11 cellular contexts compared by ENCODE assay signal in genomic region chr6:109092074-109092473, GRCh38. TPM values are rescaled to one million over a fixed set of nuclear protein-coding genes. Genes with fewer than 3 reads are reported as not detected.
DNase-seq lines count a peak whose midpoint lies in the region; ATAC-seq, FAIRE-seq and TF ChIP-seq lines count a peak whose summit lies in the region.
"Had no signal": no experiment of that assay in that cellular context is flagged by ENCODE, and none has a peak within 500 bp of the region (broad histone marks: within the 10 kb centered on the region; RNA-seq: fewer than 3 reads in every experiment).

No MANE protein-coding gene starts in this region.

- FAIRE-seq in A549 (lab: Jason Lieb, UNC), result no peak
- FAIRE-seq: endometrium had no signal

- peaks cover 22% of the 10 kb centered on the region for H3K4me1 ChIP-seq in A549
- peaks cover 10% of the 10 kb centered on the region for H3K4me1 ChIP-seq in colonic mucosa
- peaks cover 21 to 29% of the 10 kb centered on the region in 2 donors for H3K4me1 ChIP-seq in naive thymus-derived CD4-positive, alpha-beta T cell (ENCODE audit: control insufficient read depth in 2 of 2, insufficient read depth in 2 of 2, low read length in 2 of 2)

- H3K9me3 ChIP-seq in A549 (no peaks in the 10 kb centered on the region), colonic mucosa (no peaks in the 10 kb centered on the region)
- no peaks in the 10 kb centered on the region for H3K9me3 ChIP-seq in naive thymus-derived CD4-positive, alpha-beta T cell (ENCODE audit: control insufficient read depth in 2 of 3, low read length in 3 of 3)

- ATAC-seq in A549 (no peak), HG02981 (IDR thresholded peaks at IDR 0.05; ENCODE audit: unreplicated experiment) (no peak), HG03342 (IDR thresholded peaks at IDR 0.05; ENCODE audit: unreplicated experiment) (no peak)
- ATAC-seq in naive thymus-derived CD4-positive, alpha-beta T cell, result no peak

- TF ChIP-seq RAD21 in A549 (conservative IDR thresholded peaks at IDR 0.05 in 1 of 2, IDR thresholded peaks at IDR 0.05 in 1 of 2), result no peak

- DNase-seq in A549 (ENCODE audit: low read depth in 1 of 2, low spot score in 1 of 2) (no peak), colonic mucosa (no peak), Ammon's horn (ENCODE audit: low spot score) (no peak), NCI-H526 treated with DMSO at 0.1 percent for 48 hours (lab: John Stamatoyannopoulos, UW) (no peak)
- no peak for DNase-seq in naive thymus-derived CD4-positive, alpha-beta T cell
- DNase-seq: NCI-H2227 treated with DMSO at 0.1 percent for 48 hours had no signal

- H3K36me3 ChIP-seq in colonic mucosa, result no peaks in the 10 kb centered on the region
- H3K36me3 ChIP-seq in naive thymus-derived CD4-positive, alpha-beta T cell (ENCODE audit: control insufficient read depth in 2 of 3, insufficient read depth in 3 of 3, low read length in 3 of 3), result peaks cover 0 to 11% (median 0%) of the 10 kb centered on the region in 3 experiments

- TF ChIP-seq POLR2A in A549 (IDR thresholded peaks at IDR 0.05; ENCODE audit: low read length), result no peak

- no peaks in the 10 kb centered on the region for H3K27me3 ChIP-seq in colonic mucosa
- no peaks in the 10 kb centered on the region for H3K27me3 ChIP-seq in naive thymus-derived CD4-positive, alpha-beta T cell (ENCODE audit: control insufficient read depth in 2 of 2, insufficient read depth in 2 of 2, low read length in 2 of 2)

- H3K4me1 Mint-ChIP-seq in IgD-negative memory B cell, result peaks cover 33 to 50% (median 40%) of the 10 kb centered on the region in 3 donors
- peaks cover 41 to 73% (median 70%) of the 10 kb centered on the region in 7 donors for H3K4me1 Mint-ChIP-seq in naive thymus-derived CD4-positive, alpha-beta T cell

- CTCF ChIA-PET in A549 (lab: Yijun Ruan, JAX), result no interaction called here
- CTCF ChIA-PET in naive thymus-derived CD4-positive, alpha-beta T cell (lab: Charles Lee), result no interaction called here

- H3K4me3 Mint-ChIP-seq in IgD-negative memory B cell, result peak overlapping the region in 3 of 4 donors; percentile 20 to 79 (median 77)
- H3K4me3 Mint-ChIP-seq in naive thymus-derived CD4-positive, alpha-beta T cell, result peak overlapping the region; percentile 18 to 97 (median 70)

- peak overlapping the region; percentile 95 for H3K4me2 ChIP-seq in A549

- intact Hi-C loops in colonic mucosa (cut with DNase I), result loop anchor here (10.0 kb wide), 2 partner anchors 293 to 1137 kb away; partner anchors contain the start of genes CD164 and SEC63
- intact Hi-C loops in naive thymus-derived CD4-positive, alpha-beta T cell (cut with micrococcal nuclease), result loop anchor here (5.0 to 10.0 kb wide), 2 partner anchors 1270 to 1863 kb away; partner anchors contain the start of genes GTF3C6 (in 1 of the 2) and SCML4 (in 1 of the 2)

- peak overlapping the region in 1 of 3 donors; percentile 43 for H3K27ac Mint-ChIP-seq in IgD-negative memory B cell
- peak overlapping the region in 4 of 9 donors; percentile 36 to 79 (median 64) for H3K27ac Mint-ChIP-seq in naive thymus-derived CD4-positive, alpha-beta T cell

- TF ChIP-seq CTCF in A549 (IDR thresholded peaks at IDR 0.05) (no peak), colonic mucosa (IDR thresholded peaks at IDR 0.05) (no peak)

- H3K27ac ChIP-seq in A549 (no peak overlapping the region), colonic mucosa (no peak overlapping the region)
- no peak overlapping the region for H3K27ac ChIP-seq in naive thymus-derived CD4-positive, alpha-beta T cell (ENCODE audit: low read depth, low read length)
- H3K27ac ChIP-seq: skin epidermis had no signal

- H3K9ac ChIP-seq in colonic mucosa (ENCODE audit: low read depth in 2 of 2, low read length in 2 of 2), result no peak overlapping the region

- H3K9me3 Mint-ChIP-seq in IgD-negative memory B cell, result no peaks in the 10 kb centered on the region
- no peaks in the 10 kb centered on the region for H3K9me3 Mint-ChIP-seq in naive thymus-derived CD4-positive, alpha-beta T cell

- TF ChIP-seq EP300 in A549 (IDR thresholded peaks at IDR 0.05), result no peak

- peaks cover 2% of the 10 kb centered on the region for H3K27me3 Mint-ChIP-seq in IgD-negative memory B cell
- H3K27me3 Mint-ChIP-seq in naive thymus-derived CD4-positive, alpha-beta T cell, result no peaks in the 10 kb centered on the region

- POLR2A ChIA-PET in A549 (lab: Yijun Ruan, JAX), result no interaction called here
- POLR2A ChIA-PET in naive thymus-derived CD4-positive, alpha-beta T cell (lab: Charles Lee), result no interaction called here

- H3K36me3 Mint-ChIP-seq in IgD-negative memory B cell, result no peaks in the 10 kb centered on the region
- peaks cover 0 to 6% (median 0%) of the 10 kb centered on the region in 5 donors for H3K36me3 Mint-ChIP-seq in naive thymus-derived CD4-positive, alpha-beta T cell

- WGBS in A549 (ENCODE audit: missing lambda C conversion rate), result 97% methylated on average over 1 of the region's 1 CpG

- H3K4me3 ChIP-seq in A549, result no peak overlapping the region
- peak overlapping the region; percentile 65 for H3K4me3 ChIP-seq in colonic mucosa
- no peak overlapping the region for H3K4me3 ChIP-seq in naive thymus-derived CD4-positive, alpha-beta T cell (ENCODE audit: low read length)

TF ChIP-seq in A549, 52 proteins besides CTCF, POLR2A, EP300 and RAD21 (continues in another document):
- no peak for TF ChIP-seq PBX3 (IDR thresholded peaks at IDR 0.05)
- TF ChIP-seq NFE2L2 (conservative IDR thresholded peaks at IDR 0.05; ENCODE audit: low read length), result no peak
- no peak for TF ChIP-seq HEYL (CRISPR knock-in tag; IDR thresholded peaks at IDR 0.05)
- no peak for TF ChIP-seq USF2 (IDR thresholded peaks at IDR 0.05)
- TF ChIP-seq JUNB (IDR thresholded peaks at IDR 0.05), result no peak
- TF ChIP-seq HES2 (IDR thresholded peaks at IDR 0.05), result no peak
- no peak for TF ChIP-seq EHMT2 (IDR thresholded peaks at IDR 0.05; ENCODE audit: low read depth)
- TF ChIP-seq POLR2AphosphoS2 (conservative IDR thresholded peaks at IDR 0.05; ENCODE audit: low read length), result no peak
- no peak for TF ChIP-seq ATOH8 (CRISPR knock-in tag; IDR thresholded peaks at IDR 0.05; ENCODE audit: low read depth)
- TF ChIP-seq JUN (IDR thresholded peaks at IDR 0.05), result no peak
- no peak for TF ChIP-seq CHD2 (IDR thresholded peaks at IDR 0.05; ENCODE audit: low read length, partially characterized antibody)
- TF ChIP-seq PHF8 (IDR thresholded peaks at IDR 0.05; ENCODE audit: borderline replicate concordance, low read depth), result no peak
- no peak for TF ChIP-seq MAX (IDR thresholded peaks at IDR 0.05)
- TF ChIP-seq SMC3 (IDR thresholded peaks at IDR 0.05), result no peak

RNA-seq across cellular contexts. Expression of gene SESN1, which starts 2.6 kb away (rescaled TPM):
- 12.2 and 13.9 TPM in 2 replicates for polyA plus RNA-seq in A549 (2011; rRNA removed)
- 1.8 and 2.5 TPM in 2 replicates for polyA plus RNA-seq in A549 (2012; cell fraction: cytosol; rRNA removed)
- 1.8 and 3.6 TPM in 2 replicates for polyA plus RNA-seq in A549 (2012; cell fraction: nucleus; rRNA removed)
- 7.8 to 8.7 TPM (median 7.9 TPM) in 3 replicates for polyA plus RNA-seq in A549 (2017; fragmentation: RNase III; extraction: RNeasy Plus Mini Kit Qiagen cat#74134 plus additional on column Dnase treatment)
- polyA minus RNA-seq in A549 (2011; rRNA and poly(A)+ RNA removed), result 8.9 and 11.6 TPM in 2 replicates
- 11.1 TPM for polyA plus RNA-seq in IgD-negative memory B cell
- total RNA-seq in colonic mucosa, result 10 to 100 TPM; 16.9 to 20.7 TPM
- total RNA-seq in naive thymus-derived CD4-positive, alpha-beta T cell, result 10 to 100 TPM; 24.6 to 61.8 (median 37.7) TPM
- polyA plus RNA-seq in naive thymus-derived CD4-positive, alpha-beta T cell, result 10 to 100 TPM; 16.5 to 37.0 TPM

RNA-seq across cellular contexts. Expression of gene CEP57L1, which starts 3.2 kb away (rescaled TPM):
- 16.4 and 20.5 TPM in 2 replicates for polyA plus RNA-seq in A549 (2011; rRNA removed)
- polyA plus RNA-seq in A549 (2012; cell fraction: cytosol; rRNA removed), result 5.0 and 6.2 TPM in 2 replicates
- 2.8 and 4.4 TPM in 2 replicates for polyA plus RNA-seq in A549 (2012; cell fraction: nucleus; rRNA removed)
- polyA plus RNA-seq in A549 (2017; fragmentation: RNase III; extraction: RNeasy Plus Mini Kit Qiagen cat#74134 plus additional on column Dnase treatment), result 8.0 to 8.9 TPM (median 8.9 TPM) in 3 replicates
- polyA minus RNA-seq in A549 (2011; rRNA and poly(A)+ RNA removed), result 8.9 and 9.8 TPM in 2 replicates
- polyA plus RNA-seq in IgD-negative memory B cell, result 4.9 TPM
- total RNA-seq in colonic mucosa, result 10 to 100 TPM; 10.2 to 13.1 TPM
- total RNA-seq in naive thymus-derived CD4-positive, alpha-beta T cell, result 10 to 100 TPM in 1 of 5 experiments, 1 to 10 TPM in 4; 3.1 to 17.2 (median 6.5) TPM
- 1 to 10 TPM; 5.1 to 7.7 TPM for polyA plus RNA-seq in naive thymus-derived CD4-positive, alpha-beta T cell
